ENCODE assay signal across 14 cellular contexts in the genomic region with DNA sequence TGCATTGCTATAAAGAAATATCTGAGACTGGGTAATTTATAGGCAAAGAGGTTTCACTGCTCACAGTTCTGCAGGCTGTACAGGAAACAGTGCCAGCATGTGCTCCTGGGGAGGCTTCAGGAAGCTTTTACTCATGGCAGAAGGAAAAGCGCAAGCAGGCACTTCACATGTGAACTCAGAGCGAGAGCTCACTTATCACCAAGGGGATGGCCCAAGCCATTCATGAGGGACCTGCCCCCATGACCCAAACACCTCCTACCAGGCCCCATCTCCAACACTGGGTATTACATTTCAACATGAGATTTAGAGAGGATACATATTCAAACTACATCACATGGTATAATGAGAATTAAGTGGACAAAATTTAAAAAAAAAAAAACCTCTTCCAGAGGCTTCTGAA. TPM values are rescaled to one million over a fixed set of nuclear protein-coding genes. Genes with fewer than 3 reads are reported as not detected.
DNase-seq lines count a peak whose midpoint lies in the region; ATAC-seq and TF ChIP-seq lines count a peak whose summit lies in the region.
"Had no signal": no experiment of that assay in that cellular context is flagged by ENCODE, and none has a peak within 500 bp of the region (broad histone marks: within the 10 kb centered on the region; RNA-seq: fewer than 3 reads in every experiment).

No MANE protein-coding gene starts in this region.

- no peak overlapping the region for H2AFZ ChIP-seq in OCI-LY7 (ENCODE audit: low read length)

- no peaks in the 10 kb centered on the region for H3K9me2 ChIP-seq in OCI-LY7 (ENCODE audit: insufficient read depth, low read length)

- ATAC-seq in heart right ventricle (peak in 5 of 8 donors; percentile 8 to 38 (median 26)), GM18519 (IDR thresholded peaks at IDR 0.05; ENCODE audit: low FRiP score, unreplicated experiment) (no peak)

- CTCF ChIA-PET in OCI-LY7 (lab: Charles Lee; ENCODE audit: unreplicated experiment): no interaction called here

- POLR2A ChIA-PET in OCI-LY7 (lab: Charles Lee): interaction anchor here (0.6 to 2.2 kb wide), 4 partner anchors 8 to 186 kb away, joined by 3 to 11 read pairs (median 6); no protein-coding TSS in a partner anchor

- BruUV-seq in OCI-LY7 (replicated peaks; lab: Mats Ljungman, UMichigan): TSS peak; percentile 11

- TF ChIP-seq POLR2A in testis (IDR thresholded peaks at IDR 0.05): no peak

- TF ChIP-seq CTCF in heart right ventricle (IDR thresholded peaks at IDR 0.05) (no peak), OCI-LY7 (conservative IDR thresholded peaks at IDR 0.05; ENCODE audit: low read length) (no peak), testis (IDR thresholded peaks at IDR 0.05) (no peak), BE2C (IDR thresholded peaks at IDR 0.05; ENCODE audit: low read depth, low read length) (no peak)

- WGBS in heart right ventricle, 2 donors: 57 to 73% methylated on average over 2 of the region's 2 CpGs
- WGBS in testis, 2 donors: 82 to 89% methylated on average over 2 of the region's 2 CpGs

- intact Hi-C loops in heart right ventricle (cut with DNase I) (loop anchor here in 1 of 10 donors (5.0 kb wide), 1 partner anchor 39 kb away; no protein-coding TSS in a partner anchor), cardiac septum (cut with DNase I) (no loop called here), OCI-LY7 (cut with micrococcal nuclease; ENCODE audit: unreplicated experiment) (no loop called here), testis (cut with DNase I; ENCODE audit: low total_unique reads) (no loop called here)

- H3K27me3 ChIP-seq in heart right ventricle (no peaks in the 10 kb centered on the region), testis (no peaks in the 10 kb centered on the region), BE2C (no peaks in the 10 kb centered on the region)

- no peaks in the 10 kb centered on the region for H4K20me1 ChIP-seq in OCI-LY7 (ENCODE audit: insufficient read depth, low read length)

- H3K4me2 ChIP-seq in OCI-LY7 (ENCODE audit: low read length): peak overlapping the region; percentile 21; the same call in 1 of the 2 replicates

- H3K27ac ChIP-seq in heart right ventricle: peak overlapping the region in 2 of 10 donors; percentile 10 to 28
- H3K27ac ChIP-seq in OCI-LY7 (ENCODE audit: low read depth, low read length, poor library complexity, severe bottlenecking): peak overlapping the region; percentile 30
- no peak overlapping the region for H3K27ac ChIP-seq in testis
- H3K27ac ChIP-seq: prostate gland had no signal

- peaks cover 99% of the 10 kb centered on the region for H3K79me2 ChIP-seq in OCI-LY7 (ENCODE audit: insufficient read depth, low read depth, low read length)

- peaks cover 0 to 6% (median 0%) of the 10 kb centered on the region in 9 donors for H3K36me3 ChIP-seq in heart right ventricle
- peaks cover 45% of the 10 kb centered on the region for H3K36me3 ChIP-seq in OCI-LY7 (ENCODE audit: insufficient read depth, low read length)
- no peaks in the 10 kb centered on the region for H3K36me3 ChIP-seq in testis (ENCODE audit: low read depth, missing control alignments)
- H3K36me3 ChIP-seq in BE2C: no peaks in the 10 kb centered on the region
- H3K36me3 ChIP-seq: prostate gland had no signal

- no peak overlapping the region for H3K4me3 ChIP-seq in heart right ventricle
- no peak overlapping the region for H3K4me3 ChIP-seq in OCI-LY7 (ENCODE audit: low read depth, low read length, poor library complexity, severe bottlenecking)
- H3K4me3 ChIP-seq in testis: no peak overlapping the region
- no peak overlapping the region for H3K4me3 ChIP-seq in BE2C (ENCODE audit: low read depth, low read length)
- H3K4me3 ChIP-seq: prostate gland had no signal

- DNase-seq in heart right ventricle (no peak), cardiac septum (ENCODE audit: low spot score) (no peak), OCI-LY7 (ENCODE audit: low spot score) (no peak), islet precursor cell (peak; percentile 32), testis (peak; percentile 4), BE2C (no peak), NCI-H2107 (lab: John Stamatoyannopoulos, UW) (no peak)
- DNase-seq: activated effector memory CD4-positive, alpha-beta T cell treated with Interleukin-2 at 50 U/mL for 16 hours; C1 segment of cervical spinal cord; central memory CD4-positive, alpha-beta T cell; KG1; SIG-M5 had no signal

- H3K4me1 ChIP-seq in heart right ventricle (peaks cover 7 to 88% (median 71%) of the 10 kb centered on the region in 9 donors), OCI-LY7 (ENCODE audit: insufficient read depth, low read length, poor library complexity, severe bottlenecking) (peaks cover 85% of the 10 kb centered on the region), testis (peaks cover 17% of the 10 kb centered on the region), BE2C (no peaks in the 10 kb centered on the region; the same call in 1 of the 2 replicates)
- H3K4me1 ChIP-seq: prostate gland had no signal

- H3K9me3 ChIP-seq in heart right ventricle (no peaks in the 10 kb centered on the region), OCI-LY7 (ENCODE audit: low read length) (no peaks in the 10 kb centered on the region), testis (no peaks in the 10 kb centered on the region), BE2C (no peaks in the 10 kb centered on the region)
- H3K9me3 ChIP-seq: prostate gland had no signal

RNA-seq across cellular contexts. Expression of gene WASF2, which starts 13.7 kb away (rescaled TPM):
- total RNA-seq in heart right ventricle (10 to 100 TPM; 41.2 to 75.4 (median 52.0) TPM), cardiac septum (59.3 TPM), OCI-LY7 (2022) (106 and 110 TPM in 2 replicates), testis (10 to 100 TPM; 57.8 to 58.0 TPM)
- polyA plus RNA-seq in heart right ventricle (10 to 100 TPM; 19.6 to 24.8 TPM), testis (ENCODE audit: insufficient read depth, low read depth, low replicate concordance) (128 TPM)
- total RNA-seq in OCI-LY7 (2014; rRNA removed; shearing (Covaris generic)): 25.1 and 26.9 TPM in 2 replicates
- polyA plus RNA-seq in BE2C (2012; ENCODE audit: insufficient read depth, insufficient read length, low read depth): 23.6 TPM

Comparison
In these comparisons a context has a peak if more than half of its experiments do, and no peak if none do; other contexts are left out.
1. DNase-seq: peak in islet precursor cell (single experiment) and testis (single experiment); none in heart right ventricle (0 of 2), cardiac septum (single experiment), OCI-LY7 (single experiment), BE2C (single experiment) and NCI-H2107 (single experiment).